9 cellular contexts compared by ENCODE assay signal in genomic region chr12:25194211-25194610, GRCh38. TPM values are rescaled to one million over a fixed set of nuclear protein-coding genes. Genes with fewer than 3 reads are reported as not detected.
DNase-seq lines count a peak whose midpoint lies in the region; TF ChIP-seq lines count a peak whose summit lies in the region.
"Had no signal": no experiment of that assay in that cellular context is flagged by ENCODE, and none has a peak within 500 bp of the region (broad histone marks: within the 10 kb centered on the region; RNA-seq: fewer than 3 reads in every experiment).

No MANE protein-coding gene starts in this region.

- no peak for TF ChIP-seq POLR2A in tibial nerve (IDR thresholded peaks at IDR 0.05)

- peak overlapping the region; percentile 89 for H3K27ac Mint-ChIP-seq in activated naive CD4-positive, alpha-beta T cell treated with anti-CD3 and anti-CD28 coated beads, Interleukin-2, amount 10 ng/mL, durations not matched to agents 7 days and 5 days
- peak overlapping the region; percentile 98 for H3K27ac Mint-ChIP-seq in activated naive CD8-positive, alpha-beta T cell

- TF ChIP-seq EP300 in tibial nerve (IDR thresholded peaks at IDR 0.05): no peak

- H3K9me3 Mint-ChIP-seq in activated naive CD4-positive, alpha-beta T cell treated with anti-CD3 and anti-CD28 coated beads, Interleukin-2, amount 10 ng/mL, durations not matched to agents 7 days and 5 days: no peaks in the 10 kb centered on the region
- H3K9me3 Mint-ChIP-seq in activated naive CD8-positive, alpha-beta T cell (ENCODE audit: low read depth): no peaks in the 10 kb centered on the region

- no peak for TF ChIP-seq CTCF in tibial nerve (IDR thresholded peaks at IDR 0.05)

- no peaks in the 10 kb centered on the region for H3K9me3 ChIP-seq in tibial nerve

- H3K4me1 ChIP-seq in tibial nerve: peaks cover 4 to 26% (median 14%) of the 10 kb centered on the region in 4 donors

- 14 to 15% methylated on average over 1 of the region's 1 CpG for WGBS in tibial nerve, 2 donors

- H3K36me3 Mint-ChIP-seq in activated naive CD4-positive, alpha-beta T cell treated with anti-CD3 and anti-CD28 coated beads, Interleukin-2, amount 10 ng/mL, durations not matched to agents 7 days and 5 days: peaks cover 4% of the 10 kb centered on the region
- H3K36me3 Mint-ChIP-seq in activated naive CD8-positive, alpha-beta T cell: peaks cover 2% of the 10 kb centered on the region

- no peak for DNase-seq in activated naive CD4-positive, alpha-beta T cell treated with anti-CD3 and anti-CD28 coated beads, Interleukin-2, amount 10 ng/mL, durations not matched to agents 7 days and 5 days
- DNase-seq in activated naive CD4-positive, alpha-beta T cell treated with anti-CD3 and anti-CD28 coated beads, Interleukin-2, amount 50 U/mL, for 16 hours: no peak
- DNase-seq in left kidney (ENCODE audit: low read depth, low spot score): peak; percentile 17
- DNase-seq in tibial nerve (ENCODE audit: low spot score in 2 of 2): no peak
- no peak for DNase-seq in kidney glomerular epithelial cell (lab: John Stamatoyannopoulos, UW)
- no peak for DNase-seq in SKM-1 treated with dmso at 0.1 percent for 144 hours (lab: John Stamatoyannopoulos, UW; ENCODE audit: unreplicated experiment)
- DNase-seq in SIG-M5 (lab: John Stamatoyannopoulos, UW): no peak

- peak overlapping the region; percentile 69 to 81 (median 70) for H3K4me3 ChIP-seq in tibial nerve

- peaks cover 5% of the 10 kb centered on the region for H3K27me3 Mint-ChIP-seq in activated naive CD4-positive, alpha-beta T cell treated with anti-CD3 and anti-CD28 coated beads, Interleukin-2, amount 10 ng/mL, durations not matched to agents 7 days and 5 days
- no peaks in the 10 kb centered on the region for H3K27me3 Mint-ChIP-seq in activated naive CD8-positive, alpha-beta T cell

- H3K4me1 Mint-ChIP-seq in activated naive CD4-positive, alpha-beta T cell treated with anti-CD3 and anti-CD28 coated beads, Interleukin-2, amount 10 ng/mL, durations not matched to agents 7 days and 5 days: peaks cover 23% of the 10 kb centered on the region
- peaks cover 35% of the 10 kb centered on the region for H3K4me1 Mint-ChIP-seq in activated naive CD8-positive, alpha-beta T cell (ENCODE audit: low read depth)

- peak overlapping the region in 3 of 4 donors; percentile 93 to 94 (median 94) for H3K27ac ChIP-seq in tibial nerve

- no peaks in the 10 kb centered on the region for H3K36me3 ChIP-seq in tibial nerve

- peak overlapping the region; percentile 97 for H3K4me3 Mint-ChIP-seq in activated naive CD4-positive, alpha-beta T cell treated with anti-CD3 and anti-CD28 coated beads, Interleukin-2, amount 10 ng/mL, durations not matched to agents 7 days and 5 days
- H3K4me3 Mint-ChIP-seq in activated naive CD8-positive, alpha-beta T cell: peak overlapping the region; percentile 99

- H3K27me3 ChIP-seq in tibial nerve: no peaks in the 10 kb centered on the region

- CTCF ChIA-PET in activated naive CD4-positive, alpha-beta T cell treated with anti-CD3 and anti-CD28 coated beads, Interleukin-2, amount 10 ng/mL, durations not matched to agents 7 days and 5 days (lab: Charles Lee): no interaction called here

RNA-seq across cellular contexts. Expression of gene DNAI7, which starts 0.7 kb away (rescaled TPM):
- total RNA-seq in tibial nerve: 1 to 10 TPM in 1 of 4 donors, under 1 TPM in 1, not detected in 2; 0.21 to 2.0 TPM
- total RNA-seq: bronchial epithelial cell had no signal

RNA-seq across cellular contexts. Expression of gene ETFRF1, which starts 0.8 kb away (rescaled TPM):
- 10 to 100 TPM; 24.0 to 54.2 (median 50.0) TPM for total RNA-seq in tibial nerve

RNA-seq across cellular contexts. Expression of gene KRAS, which starts 56.5 kb away (rescaled TPM):
- 10 to 100 TPM; 19.2 to 36.3 (median 28.0) TPM for total RNA-seq in tibial nerve
